ENCODE assay signal across 21 cellular contexts in genomic region chr21:45906859-45907258, GRCh38.
"Had no signal": no experiment of that assay in that cellular context is flagged by ENCODE, and none has a peak within 500 bp of the region (broad histone marks: within the 10 kb centered on the region; RNA-seq: fewer than 3 reads in every experiment).

No MANE protein-coding gene starts in this region.

- FAIRE-seq: HTR-8/SVneo, RCC 7860 had no signal

- H3K9me3 ChIP-seq: SK-N-SH had no signal

- DNase-seq: KBM-7, MV-4-11, NCI-H1048, NCI-H1105 treated with DMSO at 0.1 percent for 48 hours, NCI-H1417 treated with DMSO at 0.1 percent for 48 hours, NCI-H187, NCI-H2029, NCI-H2081 treated with DMSO at 0.1 percent for 48 hours, NCI-H2171, NCI-H226, NCI-H446, NCI-H510A, NCI-H524 treated with DMSO at 0.1 percent for 48 hours, NCI-H69, NCI-H774, RPMI8226, SHP77, SK-N-SH had no signal

- H3K4me2 ChIP-seq: SK-N-SH had no signal

- H3K27ac ChIP-seq: HL-60 had no signal

- H3K9ac ChIP-seq: SK-N-SH had no signal
